8 cellular contexts compared by ENCODE assay signal in the genomic region with DNA sequence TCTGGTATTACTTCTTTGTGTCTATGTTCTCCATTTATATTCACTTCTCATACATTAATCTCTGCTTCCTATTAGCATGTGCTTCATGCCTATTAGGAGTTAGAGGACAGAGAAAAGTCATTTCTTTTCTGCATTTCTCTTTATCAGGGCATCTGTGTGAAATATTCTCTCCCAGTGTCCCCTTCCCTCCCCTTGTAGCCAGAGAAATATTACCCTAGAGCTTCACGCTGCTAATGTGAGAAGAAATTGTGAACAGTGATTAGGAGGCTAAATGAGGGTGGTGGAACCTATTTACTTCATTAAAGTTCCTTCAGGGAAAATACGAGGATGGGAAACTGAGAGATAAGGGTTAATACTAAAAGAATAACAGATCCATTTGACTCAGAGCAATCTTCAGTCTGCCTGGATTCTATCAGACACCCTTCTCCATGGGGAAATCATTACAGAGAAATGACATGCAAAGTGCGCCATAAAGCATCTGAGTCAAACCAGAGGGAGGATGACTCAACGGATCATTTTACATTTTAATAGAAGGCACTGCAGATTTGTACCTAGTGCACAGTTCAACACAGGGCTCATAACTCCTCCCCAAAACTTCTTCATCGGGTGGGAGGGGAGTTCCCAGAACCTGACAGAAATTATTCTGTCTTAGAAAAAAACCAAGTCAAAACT.
DNase-seq lines count a peak whose midpoint lies in the region; ATAC-seq and TF ChIP-seq lines count a peak whose summit lies in the region.

No MANE protein-coding gene starts in this region.

- no peak for TF ChIP-seq CTCF in fibroblast of villous mesenchyme (IDR thresholded peaks at IDR 0.05; ENCODE audit: insufficient read depth, low read depth, low read length)
- TF ChIP-seq CTCF in dorsolateral prefrontal cortex (IDR thresholded peaks at IDR 0.05 in 54 of 56, conservative IDR thresholded peaks at IDR 0.05 in 2 of 56; ENCODE audit: low read depth in 1 of 56, partially characterized antibody in 56 of 56): no peak

- H3K4me3 ChIP-seq in fibroblast of villous mesenchyme (ENCODE audit: low read depth, low read length): no peak overlapping the region
- no peak overlapping the region for H3K4me3 ChIP-seq in dorsolateral prefrontal cortex

- intact Hi-C loops in dorsolateral prefrontal cortex (cut with DNase I): no loop called here

- H3K27me3 ChIP-seq in dorsolateral prefrontal cortex: no peaks in the 10 kb centered on the region

- H3K9me3 Mint-ChIP-seq in T-helper 2 cell treated with Interferon-gamma antibody and Interleukin-4, amounts not matched to agents 5 μg/mL and 100 μg/mL, for 36 hours: no peaks in the 10 kb centered on the region
- no peaks in the 10 kb centered on the region for H3K9me3 Mint-ChIP-seq in stimulated activated memory B cell treated with anti-CD40 and anti-IgM and Interleukin-4, amounts not matched to agents 10 μg/mL and 1 μg/mL and 100 μg/mL, for 72 hours

- H3K27me3 Mint-ChIP-seq in T-helper 2 cell treated with Interferon-gamma antibody and Interleukin-4, amounts not matched to agents 5 μg/mL and 100 μg/mL, for 36 hours (ENCODE audit: low read depth): no peaks in the 10 kb centered on the region
- no peaks in the 10 kb centered on the region for H3K27me3 Mint-ChIP-seq in stimulated activated memory B cell treated with anti-CD40 and anti-IgM and Interleukin-4, amounts not matched to agents 10 μg/mL and 1 μg/mL and 100 μg/mL, for 72 hours

- ATAC-seq in stimulated activated memory B cell treated with anti-CD40 and anti-IgM and Interleukin-4, amounts not matched to agents 10 μg/mL and 1 μg/mL and 100 μg/mL, for 72 hours: peak; percentile 91

- peak; percentile 39 for DNase-seq in activated CD8-positive, alpha-beta memory T cell treated with anti-CD3 and anti-CD28 coated beads, Interleukin-2, amount 50 U/mL, for 4 hours
- no peak for DNase-seq in activated CD8-positive, alpha-beta memory T cell treated with anti-CD3 and anti-CD28 coated beads for 24 hours
- DNase-seq in T-helper 2 cell treated with Interferon-gamma antibody and Interleukin-4, amounts not matched to agents 5 μg/mL and 100 μg/mL, for 36 hours (ENCODE audit: low spot score): peak; percentile 73
- DNase-seq in fibroblast of villous mesenchyme (ENCODE audit: low read depth): peak; percentile 93
- DNase-seq in dorsolateral prefrontal cortex: no peak
- no peak for DNase-seq in NCI-H128 (lab: John Stamatoyannopoulos, UW; ENCODE audit: unreplicated experiment)
- DNase-seq in NCI-H2227 treated with DMSO at 0.1 percent for 48 hours (lab: John Stamatoyannopoulos, UW): no peak

- peaks cover 54% of the 10 kb centered on the region for H3K4me1 Mint-ChIP-seq in T-helper 2 cell treated with Interferon-gamma antibody and Interleukin-4, amounts not matched to agents 5 μg/mL and 100 μg/mL, for 36 hours (ENCODE audit: low read depth)
- H3K4me1 Mint-ChIP-seq in stimulated activated memory B cell treated with anti-CD40 and anti-IgM and Interleukin-4, amounts not matched to agents 10 μg/mL and 1 μg/mL and 100 μg/mL, for 72 hours: peaks cover 81% of the 10 kb centered on the region

- H3K27ac Mint-ChIP-seq in T-helper 2 cell treated with Interferon-gamma antibody and Interleukin-4, amounts not matched to agents 5 μg/mL and 100 μg/mL, for 36 hours: peak overlapping the region; percentile 74
- H3K27ac Mint-ChIP-seq in stimulated activated memory B cell treated with anti-CD40 and anti-IgM and Interleukin-4, amounts not matched to agents 10 μg/mL and 1 μg/mL and 100 μg/mL, for 72 hours: peak overlapping the region; percentile 67

- H3K36me3 Mint-ChIP-seq in T-helper 2 cell treated with Interferon-gamma antibody and Interleukin-4, amounts not matched to agents 5 μg/mL and 100 μg/mL, for 36 hours (ENCODE audit: low read depth): peaks cover 32% of the 10 kb centered on the region
- peaks cover 66% of the 10 kb centered on the region for H3K36me3 Mint-ChIP-seq in stimulated activated memory B cell treated with anti-CD40 and anti-IgM and Interleukin-4, amounts not matched to agents 10 μg/mL and 1 μg/mL and 100 μg/mL, for 72 hours

- peak overlapping the region; percentile 40 for H3K4me3 Mint-ChIP-seq in T-helper 2 cell treated with Interferon-gamma antibody and Interleukin-4, amounts not matched to agents 5 μg/mL and 100 μg/mL, for 36 hours
- peak overlapping the region; percentile 62 for H3K4me3 Mint-ChIP-seq in stimulated activated memory B cell treated with anti-CD40 and anti-IgM and Interleukin-4, amounts not matched to agents 10 μg/mL and 1 μg/mL and 100 μg/mL, for 72 hours

- H3K27ac ChIP-seq in dorsolateral prefrontal cortex: no peak overlapping the region

Comparison
In these comparisons a context has a peak if more than half of its experiments do, and no peak if none do; other contexts are left out.
1. DNase-seq: peak in activated CD8-positive, alpha-beta memory T cell treated with anti-CD3 and anti-CD28 coated beads, Interleukin-2, amount 50 U/mL, for 4 hours (single experiment), T-helper 2 cell treated with Interferon-gamma antibody and Interleukin-4, amounts not matched to agents 5 μg/mL and 100 μg/mL, for 36 hours (single experiment) and fibroblast of villous mesenchyme (single experiment); none in activated CD8-positive, alpha-beta memory T cell treated with anti-CD3 and anti-CD28 coated beads for 24 hours (single experiment), dorsolateral prefrontal cortex (0 of 10), NCI-H128 (single experiment) and NCI-H2227 treated with DMSO at 0.1 percent for 48 hours (single experiment).